Comparison of ENCODE assay signal across 19 cellular contexts in the genomic region with DNA sequence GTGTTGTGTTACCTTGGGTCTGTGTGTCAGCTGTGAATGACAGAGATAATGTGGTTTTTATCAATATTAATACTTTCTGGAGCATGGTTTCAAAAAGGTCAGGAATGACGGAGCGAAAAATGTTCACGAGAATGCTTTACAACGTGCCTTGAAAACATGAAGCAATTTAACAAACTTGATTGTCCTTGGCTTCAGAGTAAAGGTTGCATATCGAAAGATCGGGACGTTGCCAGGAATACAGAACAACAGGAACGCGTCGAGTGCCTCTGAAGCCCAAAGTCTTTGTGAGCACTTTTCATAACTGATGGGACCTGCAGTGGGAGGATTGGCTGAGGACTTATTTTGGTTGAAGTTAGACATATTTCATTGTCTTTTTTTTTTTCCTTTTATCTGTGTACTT.
A peak's percentile ranks its signal among the peaks of the same experiment; 100 is the strongest.
DNase-seq lines count a peak whose midpoint lies in the region; ATAC-seq and TF ChIP-seq lines count a peak whose summit lies in the region.
"Had no signal": no experiment of that assay in that cellular context is flagged by ENCODE, and none has a peak within 500 bp of the region (broad histone marks: within the 10 kb centered on the region; RNA-seq: fewer than 3 reads in every experiment).

No MANE protein-coding gene starts in this region.

- H3K36me3 ChIP-seq in endocrine pancreas (ENCODE audit: control insufficient read depth, insufficient read depth, low read length) (no peaks in the 10 kb centered on the region), testis (ENCODE audit: low read depth, missing control alignments) (no peaks in the 10 kb centered on the region)
- H3K36me3 ChIP-seq: thyroid gland had no signal

- ATAC-seq in T-cell (replicated peaks in 1 of 4) (no peak), HG02571 (IDR thresholded peaks at IDR 0.05; ENCODE audit: unreplicated experiment) (no peak)
- ATAC-seq: effector memory CD8-positive, alpha-beta T cell; stimulated activated effector memory CD8-positive, alpha-beta T cell treated with anti-CD3 and anti-CD28 coated beads, Interleukin-12 subunit alpha, Interleukin-12 subunit beta, amount 100 ng/mL, for 72 hours had no signal

- no peaks in the 10 kb centered on the region for H3K27me3 ChIP-seq in endocrine pancreas (ENCODE audit: control insufficient read depth, insufficient read depth, low read length)
- no peaks in the 10 kb centered on the region for H3K27me3 ChIP-seq in testis
- H3K27me3 ChIP-seq: thyroid gland had no signal

- POLR2A ChIA-PET in T-cell (lab: Charles Lee) = no interaction called here

- H3K27ac Mint-ChIP-seq in T-cell = no peak overlapping the region
- H3K27ac Mint-ChIP-seq: effector memory CD8-positive, alpha-beta T cell; stimulated activated effector memory CD8-positive, alpha-beta T cell treated with anti-CD3 and anti-CD28 coated beads, Interleukin-12 subunit alpha, Interleukin-12 subunit beta, amount 100 ng/mL, for 72 hours had no signal

- H3K9ac ChIP-seq in endocrine pancreas (ENCODE audit: control insufficient read depth, insufficient read depth, low read length) = peak overlapping the region; percentile 38

- H3K9me3 Mint-ChIP-seq in T-cell = no peaks in the 10 kb centered on the region
- H3K9me3 Mint-ChIP-seq: effector memory CD8-positive, alpha-beta T cell; naive B cell; stimulated activated effector memory CD8-positive, alpha-beta T cell treated with anti-CD3 and anti-CD28 coated beads, Interleukin-12 subunit alpha, Interleukin-12 subunit beta, amount 100 ng/mL, for 72 hours had no signal

- H3K9me3 ChIP-seq in endocrine pancreas (ENCODE audit: control insufficient read depth, low read length) (no peaks in the 10 kb centered on the region), testis (no peaks in the 10 kb centered on the region)
- H3K9me3 ChIP-seq: thyroid gland had no signal

- WGBS in testis, 2 donors = 40 to 53% methylated on average over 10 of the region's 10 CpGs

- no peak overlapping the region for H3K27ac ChIP-seq in testis
- H3K27ac ChIP-seq: thyroid gland had no signal

- CTCF ChIA-PET in T-cell (lab: Charles Lee) = interaction anchor here in 1 of 2 donors (0.7 kb wide), 1 partner anchor 122 kb away, joined by 3 read pairs; no protein-coding TSS in a partner anchor

- H3K4me3 ChIP-seq in endocrine pancreas (ENCODE audit: control insufficient read depth, insufficient read depth, low read length) (peak overlapping the region; percentile 91), testis (no peak overlapping the region)
- H3K4me3 ChIP-seq: thyroid gland had no signal

- H3K36me3 Mint-ChIP-seq in T-cell = peaks cover 19% of the 10 kb centered on the region
- H3K36me3 Mint-ChIP-seq: naive B cell; stimulated activated effector memory CD8-positive, alpha-beta T cell treated with anti-CD3 and anti-CD28 coated beads, Interleukin-12 subunit alpha, Interleukin-12 subunit beta, amount 100 ng/mL, for 72 hours had no signal

- DNase-seq in NCI-H69 (lab: John Stamatoyannopoulos, UW) (peak; percentile 28), left kidney (ENCODE audit: low read depth, low spot score) (peak; percentile 9), testis (peak; percentile 33), T-cell (no peak), T-helper 9 cell (no peak)
- DNase-seq: activated naive CD4-positive, alpha-beta T cell treated with anti-CD3 and anti-CD28 coated beads, Interleukin-2, amount 50 U/mL, for 16 hours; AML-193; DND-41; effector memory CD8-positive, alpha-beta T cell; head of caudate nucleus; mammary epithelial cell; naive B cell; NCI-H1092; NCI-H2029; NCI-H446; thyroid gland had no signal

- no peaks in the 10 kb centered on the region for H3K27me3 Mint-ChIP-seq in T-cell
- H3K27me3 Mint-ChIP-seq: effector memory CD8-positive, alpha-beta T cell; naive B cell had no signal

- no peak overlapping the region for H3K4me3 Mint-ChIP-seq in T-cell
- H3K4me3 Mint-ChIP-seq: effector memory CD8-positive, alpha-beta T cell; naive B cell; stimulated activated effector memory CD8-positive, alpha-beta T cell treated with anti-CD3 and anti-CD28 coated beads, Interleukin-12 subunit alpha, Interleukin-12 subunit beta, amount 100 ng/mL, for 72 hours had no signal

- intact Hi-C loops in testis (cut with DNase I; ENCODE audit: low total_unique reads) = no loop called here

- peaks cover 0 to 5% (median 0%) of the 10 kb centered on the region in 3 donors for H3K4me1 Mint-ChIP-seq in T-cell

- H3K4me1 ChIP-seq in endocrine pancreas (ENCODE audit: control insufficient read depth, insufficient read depth, low read length) (peaks cover 23% of the 10 kb centered on the region), testis (no peaks in the 10 kb centered on the region)

- TF ChIP-seq POLR2A in testis (IDR thresholded peaks at IDR 0.05) = no peak

- no peak for TF ChIP-seq CTCF in testis (IDR thresholded peaks at IDR 0.05)

Comparison
In these comparisons a context has a peak if more than half of its experiments do, and no peak if none do; other contexts are left out.
1. DNase-seq: peak in NCI-H69 (single experiment), left kidney (single experiment) and testis (single experiment); none in T-cell (0 of 34) and T-helper 9 cell (single experiment).